Comparison of ENCODE assay signal across 11 cellular contexts in genomic region chr11:126115253-126115540, GRCh38. TPM values are rescaled to one million over a fixed set of nuclear protein-coding genes. Genes with fewer than 3 reads are reported as not detected.
DNase-seq lines count a peak whose midpoint lies in the region; ATAC-seq and TF ChIP-seq lines count a peak whose summit lies in the region.
"Had no signal": no experiment of that assay in that cellular context is flagged by ENCODE, and none has a peak within 500 bp of the region (broad histone marks: within the 10 kb centered on the region; RNA-seq: fewer than 3 reads in every experiment).

No MANE protein-coding gene starts in this region.

- no peaks in the 10 kb centered on the region for H3K4me1 ChIP-seq in DND-41 (ENCODE audit: insufficient read depth, low read length)

- no peak for TF ChIP-seq CTCF in DND-41 (IDR thresholded peaks at IDR 0.05; ENCODE audit: borderline replicate concordance, extremely low read depth, low read length, poor library complexity, severe bottlenecking)
- no peak for TF ChIP-seq CTCF in fibroblast of the aortic adventitia (IDR thresholded peaks at IDR 0.05; ENCODE audit: insufficient read depth, low read length)
- no peak for TF ChIP-seq CTCF in retinal pigment epithelial cell (conservative IDR thresholded peaks at IDR 0.05; ENCODE audit: low read depth, low read length)

- H3K27me3 ChIP-seq in DND-41 (ENCODE audit: insufficient read depth, low read length, poor library complexity) = no peaks in the 10 kb centered on the region

- no peak overlapping the region for H2AFZ ChIP-seq in DND-41 (ENCODE audit: low read depth, low read length)

- no peaks in the 10 kb centered on the region for H3K36me3 Mint-ChIP-seq in activated naive CD4-positive, alpha-beta T cell treated with anti-CD3 and anti-CD28 coated beads for 36 hours (ENCODE audit: low read depth)

- H3K4me3 ChIP-seq in DND-41 (ENCODE audit: low read depth in 1 of 2, low read length in 2 of 2) (no peak overlapping the region), fibroblast of the aortic adventitia (ENCODE audit: low read depth, low read length) (no peak overlapping the region), retinal pigment epithelial cell (ENCODE audit: low read length) (no peak overlapping the region)

- H4K20me1 ChIP-seq in DND-41 (ENCODE audit: insufficient read depth, low read length) = no peaks in the 10 kb centered on the region

- H3K4me3 Mint-ChIP-seq in activated naive CD4-positive, alpha-beta T cell treated with anti-CD3 and anti-CD28 coated beads for 36 hours = no peak overlapping the region

- CTCF ChIA-PET in activated naive CD4-positive, alpha-beta T cell treated with anti-CD3 and anti-CD28 coated beads for 36 hours (lab: Charles Lee) = no interaction called here

- no peaks in the 10 kb centered on the region for H3K36me3 ChIP-seq in DND-41 (ENCODE audit: insufficient read depth, low read length)

- ATAC-seq in DND-41 (ENCODE audit: insufficient read depth, low read depth) (peak; percentile 61), GM19351 (IDR thresholded peaks at IDR 0.05; ENCODE audit: unreplicated experiment) (no peak), HG03196 (IDR thresholded peaks at IDR 0.05; ENCODE audit: unreplicated experiment) (no peak)

- intact Hi-C loops in activated naive CD4-positive, alpha-beta T cell treated with anti-CD3 and anti-CD28 coated beads for 36 hours (cut with micrococcal nuclease) = no loop called here

- no peak overlapping the region for H3K27ac Mint-ChIP-seq in activated naive CD4-positive, alpha-beta T cell treated with anti-CD3 and anti-CD28 coated beads for 36 hours

- H3K4me1 Mint-ChIP-seq in activated naive CD4-positive, alpha-beta T cell treated with anti-CD3 and anti-CD28 coated beads for 36 hours (ENCODE audit: low read depth) = no peaks in the 10 kb centered on the region

- H3K79me2 ChIP-seq in DND-41 (ENCODE audit: insufficient read depth, low read length) = no peaks in the 10 kb centered on the region

- H3K27ac ChIP-seq in DND-41 (ENCODE audit: low read length) = no peak overlapping the region

- peak; percentile 31 for DNase-seq in DND-41
- peak; percentile 97 for DNase-seq in NCI-H69 (lab: John Stamatoyannopoulos, UW)
- peak; percentile 34 for DNase-seq in fibroblast of the aortic adventitia (ENCODE audit: low read depth)
- DNase-seq in retinal pigment epithelial cell (ENCODE audit: low read depth) = peak; percentile 80
- no peak for DNase-seq in HuH-7.5 (ENCODE audit: low spot score)
- no peak for DNase-seq in activated naive CD4-positive, alpha-beta T cell treated with anti-CD3 and anti-CD28 coated beads for 36 hours
- DNase-seq: activated CD4-positive, alpha-beta T cell treated with anti-CD3 and anti-CD28 coated beads, Interleukin-2, amount 50 U/mL, for 48 hours; central memory CD4-positive, alpha-beta T cell; MV-4-11 had no signal

- H3K4me2 ChIP-seq in DND-41 (ENCODE audit: insufficient read depth, low read length) = no peak overlapping the region

- H3K9me3 ChIP-seq in DND-41 (ENCODE audit: insufficient read depth, low read length, severe bottlenecking) = no peaks in the 10 kb centered on the region

- H3K9ac ChIP-seq in DND-41 (ENCODE audit: low read depth, low read length) = no peak overlapping the region

- H3K9me3 Mint-ChIP-seq in activated naive CD4-positive, alpha-beta T cell treated with anti-CD3 and anti-CD28 coated beads for 36 hours = no peaks in the 10 kb centered on the region

- H3K27me3 Mint-ChIP-seq in activated naive CD4-positive, alpha-beta T cell treated with anti-CD3 and anti-CD28 coated beads for 36 hours (ENCODE audit: low read depth) = no peaks in the 10 kb centered on the region

RNA-seq across cellular contexts. Expression of gene CDON, which starts 52.5 kb away (rescaled TPM):
- total RNA-seq in fibroblast of the aortic adventitia (ENCODE audit: low replicate concordance) = 54.4 and 66.6 TPM in 2 replicates
- 1 to 10 TPM; 2.6 to 3.5 TPM for total RNA-seq in activated naive CD4-positive, alpha-beta T cell treated with anti-CD3 and anti-CD28 coated beads for 36 hours

Comparison
In these comparisons a context has a peak if more than half of its experiments do, and no peak if none do; other contexts are left out.
1. DNase-seq: peak in DND-41 (single experiment), NCI-H69 (single experiment), fibroblast of the aortic adventitia (single experiment) and retinal pigment epithelial cell (single experiment); none in HuH-7.5 (single experiment) and activated naive CD4-positive, alpha-beta T cell treated with anti-CD3 and anti-CD28 coated beads for 36 hours (single experiment).
2. RNA of gene CDON, which starts 52.5 kb away (total RNA-seq): 54.4 to 66.6 TPM in fibroblast of the aortic adventitia; 2.6 to 3.5 TPM in activated naive CD4-positive, alpha-beta T cell treated with anti-CD3 and anti-CD28 coated beads for 36 hours; every median in the first group is over 10 times any median in the second.